12 cellular contexts compared by ENCODE assay signal in the genomic region with DNA sequence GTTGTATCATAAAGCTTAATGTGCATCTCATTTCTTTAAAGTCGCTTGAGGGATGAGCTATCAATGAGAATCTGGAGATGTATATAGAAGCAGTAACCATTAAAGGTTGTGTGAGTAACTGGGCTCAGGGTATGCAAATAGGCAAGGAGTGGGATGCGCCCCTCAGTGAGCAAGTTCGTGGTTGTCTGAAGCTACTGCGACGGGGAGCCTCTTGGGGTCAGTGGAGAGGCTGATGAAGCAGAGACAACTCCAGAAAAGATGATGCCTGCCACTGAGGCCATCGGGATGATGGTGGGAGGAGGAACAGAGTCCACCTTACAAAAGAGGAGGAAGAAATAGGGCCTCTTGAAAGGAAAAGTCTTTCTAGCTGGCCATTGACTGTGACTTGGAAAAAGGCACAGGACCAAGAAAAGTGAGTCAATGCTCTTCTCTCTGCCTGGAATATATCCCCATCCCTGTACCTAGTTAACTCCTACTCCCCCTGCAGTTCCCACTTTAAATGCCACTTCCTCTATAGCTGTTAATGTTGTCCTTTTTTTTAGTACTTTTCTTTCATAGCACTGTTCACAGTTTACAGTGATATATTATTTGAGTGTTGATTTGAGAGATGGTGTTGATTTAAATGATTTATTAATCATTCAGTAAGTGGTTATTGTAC. TPM values are rescaled to one million over a fixed set of nuclear protein-coding genes. Genes with fewer than 3 reads are reported as not detected.
DNase-seq lines count a peak whose midpoint lies in the region; ATAC-seq and TF ChIP-seq lines count a peak whose summit lies in the region.
"Had no signal": no experiment of that assay in that cellular context is flagged by ENCODE, and none has a peak within 500 bp of the region (broad histone marks: within the 10 kb centered on the region; RNA-seq: fewer than 3 reads in every experiment).

No MANE protein-coding gene starts in this region.

- peaks cover 13% of the 10 kb centered on the region for H3K9me3 ChIP-seq in left ventricle myocardium inferior (replicated peaks)
- H3K9me3 ChIP-seq: prostate gland had no signal

- H3K4me2 ChIP-seq in GM23338, result no peak overlapping the region

- H3K4me3 ChIP-seq in GM23338 (no peak overlapping the region), left ventricle myocardium inferior (no peak overlapping the region)
- H3K4me3 ChIP-seq: prostate gland had no signal

- DNase-seq in NCI-H82 (lab: John Stamatoyannopoulos, UW) (peak; percentile 25), NCI-H82 treated with DMSO at 0.1 percent for 48 hours (lab: John Stamatoyannopoulos, UW; ENCODE audit: unreplicated experiment) (no peak), GM23338 (ENCODE audit: low spot score) (peak; percentile 71), osteocyte (ENCODE audit: extremely low spot score, unreplicated experiment) (no peak), NCI-H2196 treated with DMSO at 0.1 percent for 48 hours (lab: John Stamatoyannopoulos, UW; ENCODE audit: unreplicated experiment) (no peak), COLO829 (ENCODE audit: low spot score) (no peak), left ventricle myocardium inferior (no peak)
- DNase-seq: activated gamma-delta T cell, substantia nigra had no signal

- H3K27ac Mint-ChIP-seq in GM23338 (no peak overlapping the region), osteocyte (ENCODE audit: unreplicated experiment) (no peak overlapping the region)

- ATAC-seq in GM23338, result peak; percentile 100
- peak; percentile 85 for ATAC-seq in HG03565 (IDR thresholded peaks at IDR 0.05; ENCODE audit: unreplicated experiment)
- ATAC-seq: Panc1 had no signal

- no peaks in the 10 kb centered on the region for H3K36me3 Mint-ChIP-seq in GM23338 (ENCODE audit: low read depth)
- no peaks in the 10 kb centered on the region for H3K36me3 Mint-ChIP-seq in osteocyte (ENCODE audit: unreplicated experiment)

- H3K27me3 Mint-ChIP-seq in GM23338 (ENCODE audit: insufficient read depth, low read depth, poor library complexity) (no peaks in the 10 kb centered on the region), osteocyte (ENCODE audit: unreplicated experiment) (peaks cover 21% of the 10 kb centered on the region)

- TF ChIP-seq CTCF in GM23338 (conservative IDR thresholded peaks at IDR 0.05; ENCODE audit: low read depth in 2 of 2), result peak; percentile 41 to 42
- TF ChIP-seq CTCF in osteocyte (IDR thresholded peaks at IDR 0.05), result peak; percentile 10
- TF ChIP-seq CTCF in left ventricle myocardium inferior (IDR thresholded peaks at IDR 0.05; ENCODE audit: borderline replicate concordance), result no peak

- no peaks in the 10 kb centered on the region for H3K9me2 ChIP-seq in GM23338 (ENCODE audit: insufficient read depth)

- H4K20me1 ChIP-seq in GM23338 (replicated peaks; ENCODE audit: insufficient read depth), result no peaks in the 10 kb centered on the region

- H3F3A ChIP-seq in GM23338 (replicated peaks; ENCODE audit: low read depth), result no peaks in the 10 kb centered on the region

- H3K9me3 Mint-ChIP-seq in GM23338 (no peaks in the 10 kb centered on the region), osteocyte (ENCODE audit: unreplicated experiment) (peaks cover 4% of the 10 kb centered on the region)

- no peaks in the 10 kb centered on the region for H3K4me1 ChIP-seq in GM23338 (ENCODE audit: insufficient read depth)
- H3K4me1 ChIP-seq in left ventricle myocardium inferior, result no peaks in the 10 kb centered on the region
- H3K4me1 ChIP-seq: prostate gland had no signal

- H3K4me1 Mint-ChIP-seq in GM23338 (peaks cover 6% of the 10 kb centered on the region; the same call in 2 of the 3 replicates), osteocyte (ENCODE audit: unreplicated experiment) (no peaks in the 10 kb centered on the region)

- intact Hi-C loops in left ventricle myocardium inferior (cut with micrococcal nuclease), result no loop called here

- no peaks in the 10 kb centered on the region for H3K27me3 ChIP-seq in GM23338 (ENCODE audit: insufficient read depth)
- no peaks in the 10 kb centered on the region for H3K27me3 ChIP-seq in left ventricle myocardium inferior (ENCODE audit: low read depth)

- H2AFZ ChIP-seq in GM23338, result no peak overlapping the region

- no peak overlapping the region for H3K4me3 Mint-ChIP-seq in GM23338
- no peak overlapping the region for H3K4me3 Mint-ChIP-seq in osteocyte (ENCODE audit: unreplicated experiment)

- no peaks in the 10 kb centered on the region for H3K79me2 ChIP-seq in GM23338 (replicated peaks; ENCODE audit: insufficient read depth)

- H3K27ac ChIP-seq in GM23338 (ENCODE audit: low read depth) (no peak overlapping the region), left ventricle myocardium inferior (replicated peaks) (no peak overlapping the region)
- H3K27ac ChIP-seq: prostate gland had no signal

- H3K36me3 ChIP-seq in GM23338 (ENCODE audit: insufficient read depth) (no peaks in the 10 kb centered on the region), left ventricle myocardium inferior (no peaks in the 10 kb centered on the region)
- H3K36me3 ChIP-seq: prostate gland had no signal

TF ChIP-seq in GM23338, 12 proteins besides CTCF, POLR2A, EP300 and RAD21 (continues in another document):
- TF ChIP-seq EZH2phosphoT487 (IDR thresholded peaks at IDR 0.05; ENCODE audit: unreplicated experiment) (no peak), NANOG (IDR thresholded peaks at IDR 0.05; ENCODE audit: borderline replicate concordance) (no peak)
- TF ChIP-seq, protein P1, sequence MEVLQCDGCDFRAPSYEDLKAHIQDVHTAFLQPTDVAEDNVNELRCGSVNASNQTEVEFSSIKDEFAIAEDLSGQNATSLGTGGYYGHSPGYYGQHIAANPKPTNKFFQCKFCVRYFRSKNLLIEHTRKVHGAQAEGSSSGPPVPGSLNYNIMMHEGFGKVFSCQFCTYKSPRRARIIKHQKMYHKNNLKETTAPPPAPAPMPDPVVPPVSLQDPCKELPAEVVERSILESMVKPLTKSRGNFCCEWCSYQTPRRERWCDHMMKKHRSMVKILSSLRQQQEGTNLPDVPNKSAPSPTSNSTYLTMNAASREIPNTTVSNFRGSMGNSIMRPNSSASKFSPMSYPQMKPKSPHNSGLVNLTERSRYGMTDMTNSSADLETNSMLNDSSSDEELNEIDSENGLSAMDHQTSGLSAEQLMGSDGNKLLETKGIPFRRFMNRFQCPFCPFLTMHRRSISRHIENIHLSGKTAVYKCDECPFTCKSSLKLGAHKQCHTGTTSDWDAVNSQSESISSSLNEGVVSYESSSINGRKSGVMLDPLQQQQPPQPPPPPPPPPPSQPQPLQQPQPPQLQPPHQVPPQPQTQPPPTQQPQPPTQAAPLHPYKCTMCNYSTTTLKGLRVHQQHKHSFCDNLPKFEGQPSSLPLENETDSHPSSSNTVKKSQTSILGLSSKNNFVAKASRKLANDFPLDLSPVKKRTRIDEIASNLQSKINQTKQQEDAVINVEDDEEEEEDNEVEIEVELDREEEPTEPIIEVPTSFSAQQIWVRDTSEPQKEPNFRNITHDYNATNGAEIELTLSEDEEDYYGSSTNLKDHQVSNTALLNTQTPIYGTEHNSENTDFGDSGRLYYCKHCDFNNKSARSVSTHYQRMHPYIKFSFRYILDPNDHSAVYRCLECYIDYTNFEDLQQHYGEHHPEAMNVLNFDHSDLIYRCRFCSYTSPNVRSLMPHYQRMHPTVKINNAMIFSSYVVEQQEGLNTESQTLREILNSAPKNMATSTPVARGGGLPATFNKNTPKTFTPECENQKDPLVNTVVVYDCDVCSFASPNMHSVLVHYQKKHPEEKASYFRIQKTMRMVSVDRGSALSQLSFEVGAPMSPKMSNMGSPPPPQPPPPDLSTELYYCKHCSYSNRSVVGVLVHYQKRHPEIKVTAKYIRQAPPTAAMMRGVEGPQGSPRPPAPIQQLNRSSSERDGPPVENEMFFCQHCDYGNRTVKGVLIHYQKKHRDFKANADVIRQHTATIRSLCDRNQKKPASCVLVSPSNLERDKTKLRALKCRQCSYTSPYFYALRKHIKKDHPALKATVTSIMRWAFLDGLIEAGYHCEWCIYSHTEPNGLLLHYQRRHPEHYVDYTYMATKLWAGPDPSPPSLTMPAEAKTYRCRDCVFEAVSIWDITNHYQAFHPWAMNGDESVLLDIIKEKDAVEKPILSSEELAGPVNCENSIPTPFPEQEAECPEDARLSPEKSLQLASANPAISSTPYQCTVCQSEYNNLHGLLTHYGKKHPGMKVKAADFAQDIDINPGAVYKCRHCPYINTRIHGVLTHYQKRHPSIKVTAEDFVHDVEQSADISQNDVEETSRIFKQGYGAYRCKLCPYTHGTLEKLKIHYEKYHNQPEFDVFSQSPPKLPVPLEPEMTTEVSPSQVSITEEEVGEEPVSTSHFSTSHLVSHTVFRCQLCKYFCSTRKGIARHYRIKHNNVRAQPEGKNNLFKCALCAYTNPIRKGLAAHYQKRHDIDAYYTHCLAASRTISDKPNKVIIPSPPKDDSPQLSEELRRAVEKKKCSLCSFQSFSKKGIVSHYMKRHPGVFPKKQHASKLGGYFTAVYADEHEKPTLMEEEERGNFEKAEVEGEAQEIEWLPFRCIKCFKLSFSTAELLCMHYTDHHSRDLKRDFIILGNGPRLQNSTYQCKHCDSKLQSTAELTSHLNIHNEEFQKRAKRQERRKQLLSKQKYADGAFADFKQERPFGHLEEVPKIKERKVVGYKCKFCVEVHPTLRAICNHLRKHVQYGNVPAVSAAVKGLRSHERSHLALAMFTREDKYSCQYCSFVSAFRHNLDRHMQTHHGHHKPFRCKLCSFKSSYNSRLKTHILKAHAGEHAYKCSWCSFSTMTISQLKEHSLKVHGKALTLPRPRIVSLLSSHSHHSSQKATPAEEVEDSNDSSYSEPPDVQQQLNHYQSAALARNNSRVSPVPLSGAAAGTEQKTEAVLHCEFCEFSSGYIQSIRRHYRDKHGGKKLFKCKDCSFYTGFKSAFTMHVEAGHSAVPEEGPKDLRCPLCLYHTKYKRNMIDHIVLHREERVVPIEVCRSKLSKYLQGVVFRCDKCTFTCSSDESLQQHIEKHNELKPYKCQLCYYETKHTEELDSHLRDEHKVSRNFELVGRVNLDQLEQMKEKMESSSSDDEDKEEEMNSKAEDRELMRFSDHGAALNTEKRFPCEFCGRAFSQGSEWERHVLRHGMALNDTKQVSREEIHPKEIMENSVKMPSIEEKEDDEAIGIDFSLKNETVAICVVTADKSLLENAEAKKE (CRISPR knock-in tag; IDR thresholded peaks at IDR 0.05), result peak; percentile 70; the same call in 1 of the 2 replicates

RNA-seq across cellular contexts. Expression of gene LSM6, which starts 51.4 kb away (rescaled TPM):
- total RNA-seq in GM23338 (2014; rRNA removed; shearing (Covaris generic)), result 70.4 and 91.5 TPM in 2 replicates
- 238 and 256 TPM in 2 replicates for polyA plus RNA-seq in GM23338 (2016; fragmentation: Nextera tagmentation; extraction: Ambion mirVana)
- total RNA-seq in osteocyte (19.9 and 24.2 TPM in 2 replicates), left ventricle myocardium inferior (15.9 TPM)

Comparison
In these comparisons a context has a peak if more than half of its experiments do, and no peak if none do; other contexts are left out.
1. DNase-seq: peak in NCI-H82 (single experiment) and GM23338 (single experiment); none in NCI-H82 treated with DMSO at 0.1 percent for 48 hours (single experiment), osteocyte (single experiment), NCI-H2196 treated with DMSO at 0.1 percent for 48 hours (single experiment), COLO829 (single experiment) and left ventricle myocardium inferior (single experiment).